ENCODE assay signal across 8 cellular contexts in genomic region chr17:42049834-42050359, GRCh38. TPM values are rescaled to one million over a fixed set of nuclear protein-coding genes. Genes with fewer than 3 reads are reported as not detected.
DNase-seq lines count a peak whose midpoint lies in the region; ATAC-seq and TF ChIP-seq lines count a peak whose summit lies in the region.

No MANE protein-coding gene starts in this region.

- H3K4me2 ChIP-seq in PC-3 (ENCODE audit: low read length): peak overlapping the region; percentile 94

- H3K4me1 Mint-ChIP-seq in osteocyte (ENCODE audit: unreplicated experiment): peaks cover 2% of the 10 kb centered on the region

- no peak overlapping the region for H3K27ac ChIP-seq in PC-3 (ENCODE audit: low read length)
- peak overlapping the region in 2 of 4 donors; percentile 34 to 46 for H3K27ac ChIP-seq in esophagus squamous epithelium

- intact Hi-C loops in PC-3 (cut with micrococcal nuclease): no loop called here
- intact Hi-C loops in esophagus squamous epithelium (cut with DNase I): no loop called here

- H3K9me3 ChIP-seq in PC-3 (ENCODE audit: low read length) (no peaks in the 10 kb centered on the region), esophagus squamous epithelium (no peaks in the 10 kb centered on the region)

- no peaks in the 10 kb centered on the region for H3K9me2 ChIP-seq in PC-3 (replicated peaks; ENCODE audit: low read length)

- peak overlapping the region; percentile 43; the same call in 1 of the 2 replicates for H3K9ac ChIP-seq in PC-3 (ENCODE audit: low read length)

- DNase-seq in EH (ENCODE audit: low read depth) (peak; percentile 9), PC-3 (no peak), esophagus squamous epithelium (lab: John Stamatoyannopoulos, UW) (no peak), osteocyte (ENCODE audit: extremely low spot score, unreplicated experiment) (no peak), CD1c-positive myeloid dendritic cell (ENCODE audit: extremely low spot score) (no peak), HPDE6-E6E7 (ENCODE audit: extremely low spot score) (no peak)

- CTCF ChIA-PET in PC-3 (lab: Charles Lee): interaction anchor here (0.6 kb wide), 1 partner anchor 121 kb away, joined by 5 read pairs; no protein-coding TSS in a partner anchor

- H3K27me3 ChIP-seq in PC-3 (ENCODE audit: low read length) (no peaks in the 10 kb centered on the region), esophagus squamous epithelium (peaks cover 0 to 34% (median 0%) of the 10 kb centered on the region in 4 donors)

- no peaks in the 10 kb centered on the region for H4K20me1 ChIP-seq in PC-3 (ENCODE audit: low read length)

- H3K36me3 Mint-ChIP-seq in osteocyte (ENCODE audit: unreplicated experiment): no peaks in the 10 kb centered on the region

- H2AFZ ChIP-seq in PC-3 (ENCODE audit: low read length): peak overlapping the region; percentile 78

- no peak overlapping the region for H3K27ac Mint-ChIP-seq in osteocyte (ENCODE audit: unreplicated experiment)

- peak overlapping the region; percentile 75 for H3K4me3 Mint-ChIP-seq in osteocyte (ENCODE audit: unreplicated experiment)

- H3K4me3 ChIP-seq in PC-3 (ENCODE audit: low read length) (peak overlapping the region; percentile 69), esophagus squamous epithelium (peak overlapping the region; percentile 45 to 74 (median 57))

- H3F3A ChIP-seq in PC-3 (ENCODE audit: low read length, unreplicated experiment): no peaks in the 10 kb centered on the region

- POLR2A ChIA-PET in PC-3 (lab: Charles Lee; ENCODE audit: unreplicated experiment): no interaction called here

- H3K4me1 ChIP-seq in PC-3 (ENCODE audit: insufficient read depth, low read length) (no peaks in the 10 kb centered on the region), esophagus squamous epithelium (peaks cover 5 to 20% (median 12%) of the 10 kb centered on the region in 3 donors)

- TF ChIP-seq CTCF in PC-3 (conservative IDR thresholded peaks at IDR 0.05; ENCODE audit: low read depth, low read length) (no peak), esophagus squamous epithelium (IDR thresholded peaks at IDR 0.05) (no peak), osteocyte (IDR thresholded peaks at IDR 0.05) (no peak)

- H3K27me3 Mint-ChIP-seq in osteocyte (ENCODE audit: unreplicated experiment): peaks cover 32% of the 10 kb centered on the region

- no peak for TF ChIP-seq POLR2A in esophagus squamous epithelium (IDR thresholded peaks at IDR 0.05)

- H3K36me3 ChIP-seq in PC-3 (ENCODE audit: low read depth, low read length): no peaks in the 10 kb centered on the region
- no peaks in the 10 kb centered on the region for H3K36me3 ChIP-seq in esophagus squamous epithelium

- ATAC-seq in PC-3 (peak; percentile 49), HG03469 (IDR thresholded peaks at IDR 0.05; ENCODE audit: unreplicated experiment) (no peak), GM18909 (IDR thresholded peaks at IDR 0.05; ENCODE audit: poor library complexity, unreplicated experiment) (no peak)

- H3K79me2 ChIP-seq in PC-3 (ENCODE audit: low read length): no peaks in the 10 kb centered on the region

- 0 to 17% methylated on average over 1 to 3 of the region's 5 CpGs for WGBS in esophagus squamous epithelium, 2 donors

- BruUV-seq in PC-3 (replicated peaks; lab: Mats Ljungman, UMichigan): no TSS peak

- H3K9me3 Mint-ChIP-seq in osteocyte (ENCODE audit: unreplicated experiment): no peaks in the 10 kb centered on the region

RNA-seq across cellular contexts. Expression of gene C17orf113, which starts 0.5 kb away (rescaled TPM):
- 0.62 and 1.8 TPM in 2 replicates for total RNA-seq in PC-3 (2014; rRNA removed)
- total RNA-seq in esophagus squamous epithelium: under 1 TPM in 3 of 4 donors, not detected in 1; 0.35 to 0.57 (median 0.48) TPM
- 1.3 and 1.6 TPM in 2 replicates for total RNA-seq in osteocyte

RNA-seq across cellular contexts. Expression of gene NKIRAS2, which starts 30.0 kb away (rescaled TPM):
- total RNA-seq in PC-3 (2014; rRNA removed): 39.4 and 46.6 TPM in 2 replicates
- total RNA-seq in esophagus squamous epithelium: 10 to 100 TPM; 34.0 to 48.6 (median 35.7) TPM
- total RNA-seq in osteocyte: 48.9 and 51.3 TPM in 2 replicates

RNA-seq across cellular contexts. Expression of gene DNAJC7, which starts 32.7 kb away (rescaled TPM):
- total RNA-seq in PC-3 (2014; rRNA removed): 60.1 and 76.3 TPM in 2 replicates
- 10 to 100 TPM; 42.6 to 82.0 (median 67.2) TPM for total RNA-seq in esophagus squamous epithelium
- 73.9 and 92.8 TPM in 2 replicates for total RNA-seq in osteocyte

RNA-seq across cellular contexts. Expression of gene ZNF385C, which starts 48.4 kb away (rescaled TPM):
- 0.04 and 0.17 TPM in 2 replicates for total RNA-seq in PC-3 (2014; rRNA removed)
- under 1 TPM in 2 of 4 donors, not detected in 2; 0.18 to 0.38 TPM for total RNA-seq in esophagus squamous epithelium
- total RNA-seq in osteocyte: 0.16 TPM in 1 of 2 replicates, not detected in the other
